2 cellular contexts compared by ENCODE assay signal in the genomic region with DNA sequence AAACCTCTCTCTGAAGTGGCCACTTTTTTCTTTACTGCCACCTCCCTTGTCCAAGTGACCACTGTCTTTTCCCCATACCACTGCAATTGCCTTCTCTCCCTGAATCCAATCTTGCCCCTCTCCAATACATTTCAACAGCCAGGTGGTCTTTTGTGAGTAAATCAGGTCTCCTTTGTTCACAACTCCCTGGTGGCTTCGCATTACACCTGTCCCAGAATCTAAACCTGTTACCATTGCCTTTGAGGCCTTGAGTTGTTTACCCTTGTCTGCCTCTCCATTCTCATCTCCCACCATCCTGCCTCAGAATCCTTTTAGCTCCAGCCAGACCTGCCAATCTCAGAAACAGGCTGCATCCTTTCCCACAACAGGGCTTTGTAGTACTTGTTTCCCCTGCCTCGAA.
TF ChIP-seq lines count a peak whose summit lies in the region.

No MANE protein-coding gene starts in this region.

TF ChIP-seq in GM23338, 12 proteins besides CTCF, POLR2A, EP300 and RAD21:
- TF ChIP-seq, protein P1, sequence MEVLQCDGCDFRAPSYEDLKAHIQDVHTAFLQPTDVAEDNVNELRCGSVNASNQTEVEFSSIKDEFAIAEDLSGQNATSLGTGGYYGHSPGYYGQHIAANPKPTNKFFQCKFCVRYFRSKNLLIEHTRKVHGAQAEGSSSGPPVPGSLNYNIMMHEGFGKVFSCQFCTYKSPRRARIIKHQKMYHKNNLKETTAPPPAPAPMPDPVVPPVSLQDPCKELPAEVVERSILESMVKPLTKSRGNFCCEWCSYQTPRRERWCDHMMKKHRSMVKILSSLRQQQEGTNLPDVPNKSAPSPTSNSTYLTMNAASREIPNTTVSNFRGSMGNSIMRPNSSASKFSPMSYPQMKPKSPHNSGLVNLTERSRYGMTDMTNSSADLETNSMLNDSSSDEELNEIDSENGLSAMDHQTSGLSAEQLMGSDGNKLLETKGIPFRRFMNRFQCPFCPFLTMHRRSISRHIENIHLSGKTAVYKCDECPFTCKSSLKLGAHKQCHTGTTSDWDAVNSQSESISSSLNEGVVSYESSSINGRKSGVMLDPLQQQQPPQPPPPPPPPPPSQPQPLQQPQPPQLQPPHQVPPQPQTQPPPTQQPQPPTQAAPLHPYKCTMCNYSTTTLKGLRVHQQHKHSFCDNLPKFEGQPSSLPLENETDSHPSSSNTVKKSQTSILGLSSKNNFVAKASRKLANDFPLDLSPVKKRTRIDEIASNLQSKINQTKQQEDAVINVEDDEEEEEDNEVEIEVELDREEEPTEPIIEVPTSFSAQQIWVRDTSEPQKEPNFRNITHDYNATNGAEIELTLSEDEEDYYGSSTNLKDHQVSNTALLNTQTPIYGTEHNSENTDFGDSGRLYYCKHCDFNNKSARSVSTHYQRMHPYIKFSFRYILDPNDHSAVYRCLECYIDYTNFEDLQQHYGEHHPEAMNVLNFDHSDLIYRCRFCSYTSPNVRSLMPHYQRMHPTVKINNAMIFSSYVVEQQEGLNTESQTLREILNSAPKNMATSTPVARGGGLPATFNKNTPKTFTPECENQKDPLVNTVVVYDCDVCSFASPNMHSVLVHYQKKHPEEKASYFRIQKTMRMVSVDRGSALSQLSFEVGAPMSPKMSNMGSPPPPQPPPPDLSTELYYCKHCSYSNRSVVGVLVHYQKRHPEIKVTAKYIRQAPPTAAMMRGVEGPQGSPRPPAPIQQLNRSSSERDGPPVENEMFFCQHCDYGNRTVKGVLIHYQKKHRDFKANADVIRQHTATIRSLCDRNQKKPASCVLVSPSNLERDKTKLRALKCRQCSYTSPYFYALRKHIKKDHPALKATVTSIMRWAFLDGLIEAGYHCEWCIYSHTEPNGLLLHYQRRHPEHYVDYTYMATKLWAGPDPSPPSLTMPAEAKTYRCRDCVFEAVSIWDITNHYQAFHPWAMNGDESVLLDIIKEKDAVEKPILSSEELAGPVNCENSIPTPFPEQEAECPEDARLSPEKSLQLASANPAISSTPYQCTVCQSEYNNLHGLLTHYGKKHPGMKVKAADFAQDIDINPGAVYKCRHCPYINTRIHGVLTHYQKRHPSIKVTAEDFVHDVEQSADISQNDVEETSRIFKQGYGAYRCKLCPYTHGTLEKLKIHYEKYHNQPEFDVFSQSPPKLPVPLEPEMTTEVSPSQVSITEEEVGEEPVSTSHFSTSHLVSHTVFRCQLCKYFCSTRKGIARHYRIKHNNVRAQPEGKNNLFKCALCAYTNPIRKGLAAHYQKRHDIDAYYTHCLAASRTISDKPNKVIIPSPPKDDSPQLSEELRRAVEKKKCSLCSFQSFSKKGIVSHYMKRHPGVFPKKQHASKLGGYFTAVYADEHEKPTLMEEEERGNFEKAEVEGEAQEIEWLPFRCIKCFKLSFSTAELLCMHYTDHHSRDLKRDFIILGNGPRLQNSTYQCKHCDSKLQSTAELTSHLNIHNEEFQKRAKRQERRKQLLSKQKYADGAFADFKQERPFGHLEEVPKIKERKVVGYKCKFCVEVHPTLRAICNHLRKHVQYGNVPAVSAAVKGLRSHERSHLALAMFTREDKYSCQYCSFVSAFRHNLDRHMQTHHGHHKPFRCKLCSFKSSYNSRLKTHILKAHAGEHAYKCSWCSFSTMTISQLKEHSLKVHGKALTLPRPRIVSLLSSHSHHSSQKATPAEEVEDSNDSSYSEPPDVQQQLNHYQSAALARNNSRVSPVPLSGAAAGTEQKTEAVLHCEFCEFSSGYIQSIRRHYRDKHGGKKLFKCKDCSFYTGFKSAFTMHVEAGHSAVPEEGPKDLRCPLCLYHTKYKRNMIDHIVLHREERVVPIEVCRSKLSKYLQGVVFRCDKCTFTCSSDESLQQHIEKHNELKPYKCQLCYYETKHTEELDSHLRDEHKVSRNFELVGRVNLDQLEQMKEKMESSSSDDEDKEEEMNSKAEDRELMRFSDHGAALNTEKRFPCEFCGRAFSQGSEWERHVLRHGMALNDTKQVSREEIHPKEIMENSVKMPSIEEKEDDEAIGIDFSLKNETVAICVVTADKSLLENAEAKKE (CRISPR knock-in tag; IDR thresholded peaks at IDR 0.05), result peak; percentile 18; the same call in 1 of the 2 replicates
- no peak for TF ChIP-seq JUNB (IDR thresholded peaks at IDR 0.05; ENCODE audit: unreplicated experiment)

TF ChIP-seq in WTC11, 78 proteins besides CTCF, POLR2A, EP300 and RAD21 (continued from another document):
- TF ChIP-seq, protein P2, sequence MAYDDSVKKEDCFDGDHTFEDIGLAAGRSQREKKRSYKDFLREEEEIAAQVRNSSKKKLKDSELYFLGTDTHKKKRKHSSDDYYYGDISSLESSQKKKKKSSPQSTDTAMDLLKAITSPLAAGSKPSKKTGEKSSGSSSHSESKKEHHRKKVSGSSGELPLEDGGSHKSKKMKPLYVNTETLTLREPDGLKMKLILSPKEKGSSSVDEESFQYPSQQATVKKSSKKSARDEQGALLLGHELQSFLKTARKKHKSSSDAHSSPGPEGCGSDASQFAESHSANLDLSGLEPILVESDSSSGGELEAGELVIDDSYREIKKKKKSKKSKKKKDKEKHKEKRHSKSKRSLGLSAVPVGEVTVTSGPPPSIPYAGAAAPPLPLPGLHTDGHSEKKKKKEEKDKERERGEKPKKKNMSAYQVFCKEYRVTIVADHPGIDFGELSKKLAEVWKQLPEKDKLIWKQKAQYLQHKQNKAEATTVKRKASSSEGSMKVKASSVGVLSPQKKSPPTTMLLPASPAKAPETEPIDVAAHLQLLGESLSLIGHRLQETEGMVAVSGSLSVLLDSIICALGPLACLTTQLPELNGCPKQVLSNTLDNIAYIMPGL (CRISPR knock-in tag; IDR thresholded peaks at IDR 0.05), result no peak
- TF ChIP-seq, protein P3, sequence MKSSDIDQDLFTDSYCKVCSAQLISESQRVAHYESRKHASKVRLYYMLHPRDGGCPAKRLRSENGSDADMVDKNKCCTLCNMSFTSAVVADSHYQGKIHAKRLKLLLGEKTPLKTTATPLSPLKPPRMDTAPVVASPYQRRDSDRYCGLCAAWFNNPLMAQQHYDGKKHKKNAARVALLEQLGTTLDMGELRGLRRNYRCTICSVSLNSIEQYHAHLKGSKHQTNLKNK (CRISPR knock-in tag; IDR thresholded peaks at IDR 0.05), result no peak
- TF ChIP-seq, protein P4, sequence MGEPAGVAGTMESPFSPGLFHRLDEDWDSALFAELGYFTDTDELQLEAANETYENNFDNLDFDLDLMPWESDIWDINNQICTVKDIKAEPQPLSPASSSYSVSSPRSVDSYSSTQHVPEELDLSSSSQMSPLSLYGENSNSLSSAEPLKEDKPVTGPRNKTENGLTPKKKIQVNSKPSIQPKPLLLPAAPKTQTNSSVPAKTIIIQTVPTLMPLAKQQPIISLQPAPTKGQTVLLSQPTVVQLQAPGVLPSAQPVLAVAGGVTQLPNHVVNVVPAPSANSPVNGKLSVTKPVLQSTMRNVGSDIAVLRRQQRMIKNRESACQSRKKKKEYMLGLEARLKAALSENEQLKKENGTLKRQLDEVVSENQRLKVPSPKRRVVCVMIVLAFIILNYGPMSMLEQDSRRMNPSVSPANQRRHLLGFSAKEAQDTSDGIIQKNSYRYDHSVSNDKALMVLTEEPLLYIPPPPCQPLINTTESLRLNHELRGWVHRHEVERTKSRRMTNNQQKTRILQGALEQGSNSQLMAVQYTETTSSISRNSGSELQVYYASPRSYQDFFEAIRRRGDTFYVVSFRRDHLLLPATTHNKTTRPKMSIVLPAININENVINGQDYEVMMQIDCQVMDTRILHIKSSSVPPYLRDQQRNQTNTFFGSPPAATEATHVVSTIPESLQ (CRISPR knock-in tag; IDR thresholded peaks at IDR 0.05), result no peak
- TF ChIP-seq TCF7 (CRISPR knock-in tag; IDR thresholded peaks at IDR 0.05; ENCODE audit: low read depth) (no peak), RELA (CRISPR knock-in tag; IDR thresholded peaks at IDR 0.05; ENCODE audit: borderline replicate concordance) (no peak), ZNF317 (CRISPR knock-in tag; IDR thresholded peaks at IDR 0.05; ENCODE audit: borderline replicate concordance, low read depth) (no peak), ZNF138 (CRISPR knock-in tag; conservative IDR thresholded peaks at IDR 0.05) (no peak), FOXJ3 (CRISPR knock-in tag; IDR thresholded peaks at IDR 0.05; ENCODE audit: borderline replicate concordance) (no peak)
- TF ChIP-seq, protein P5, sequence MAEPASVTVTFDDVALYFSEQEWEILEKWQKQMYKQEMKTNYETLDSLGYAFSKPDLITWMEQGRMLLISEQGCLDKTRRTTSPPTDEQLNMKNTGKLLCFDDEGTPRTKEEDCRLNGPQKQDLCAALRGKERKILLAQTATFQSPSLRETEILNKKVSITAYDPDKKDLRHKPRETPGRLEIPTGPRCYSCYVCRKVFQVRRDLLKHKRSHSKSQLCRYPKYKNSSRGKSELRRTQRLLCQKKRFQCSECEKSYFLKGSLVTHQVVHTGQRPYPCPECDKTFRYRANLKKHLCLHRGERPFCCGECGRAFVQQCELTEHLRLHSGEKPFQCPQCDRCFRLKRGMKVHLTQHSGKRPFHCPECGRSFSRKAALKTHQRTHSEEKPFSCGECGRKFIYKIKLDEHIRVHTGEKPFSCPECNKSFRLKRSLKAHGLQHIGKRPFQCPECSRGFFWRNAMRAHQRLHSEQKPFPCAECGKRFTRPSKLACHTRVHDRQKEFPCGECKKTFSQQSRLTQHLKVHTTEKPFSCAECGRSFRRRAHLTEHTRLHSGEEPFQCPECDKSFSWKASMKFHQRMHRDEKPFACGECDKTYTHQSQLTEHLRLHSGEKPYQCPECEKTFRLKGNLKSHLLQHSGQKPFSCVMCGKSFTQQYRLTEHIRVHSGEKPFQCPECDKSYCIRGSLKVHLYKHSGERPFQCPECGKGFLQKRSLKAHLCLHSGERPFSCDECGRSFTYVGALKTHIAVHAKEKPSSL (CRISPR knock-in tag; conservative IDR thresholded peaks at IDR 0.05), result no peak
